Comparison of ENCODE assay signal across 7 cellular contexts in the genomic region with DNA sequence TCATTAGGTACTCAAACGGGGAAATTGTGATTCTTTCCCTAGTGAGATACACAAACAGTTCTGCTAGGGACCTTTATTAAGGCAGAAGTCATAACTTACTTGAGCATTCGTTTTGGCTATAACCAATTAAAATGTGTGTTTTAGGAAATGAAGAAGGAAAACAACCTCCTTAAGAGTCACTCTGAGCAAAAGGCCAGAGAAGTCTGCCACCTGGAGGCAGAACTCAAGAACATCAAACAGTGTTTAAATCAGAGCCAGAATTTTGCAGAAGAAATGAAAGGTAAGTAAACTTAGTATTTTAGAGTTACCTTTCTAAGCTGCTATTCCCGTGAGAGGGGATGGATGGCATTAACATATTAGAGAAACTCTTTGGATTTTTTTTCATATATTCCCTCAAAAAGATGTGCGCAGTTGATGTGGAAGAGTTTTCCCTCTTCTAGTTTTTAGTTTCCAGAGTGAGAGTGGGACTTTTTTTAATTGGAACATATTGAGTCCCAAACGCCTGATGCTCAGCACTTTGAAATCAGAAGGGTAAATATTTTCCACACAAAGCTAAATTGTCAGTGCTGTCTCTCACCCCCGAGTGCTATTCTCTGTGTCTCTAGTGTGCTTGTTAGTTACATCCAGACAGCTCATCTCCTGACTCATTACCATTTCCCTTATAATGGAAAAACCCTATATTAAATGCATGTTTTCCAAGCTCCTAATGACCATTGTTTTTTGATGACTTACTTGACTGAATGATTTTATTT. TPM values are rescaled to one million over a fixed set of nuclear protein-coding genes. Genes with fewer than 3 reads are reported as not detected.
DNase-seq lines count a peak whose midpoint lies in the region; ATAC-seq and TF ChIP-seq lines count a peak whose summit lies in the region.

No MANE protein-coding gene starts in this region.

- H3K27ac Mint-ChIP-seq in Caco-2 (ENCODE audit: unreplicated experiment) = no peak overlapping the region
- peak overlapping the region; percentile 13 to 82 for H3K27ac Mint-ChIP-seq in T-cell

- intact Hi-C loops in Caco-2 (cut with micrococcal nuclease; ENCODE audit: unreplicated experiment) = loop anchor here (1.0 kb wide), 2 partner anchors 10 to 424 kb away; no protein-coding TSS in a partner anchor
- intact Hi-C loops in psoas muscle (cut with DNase I) = loop anchor here in 1 of 2 donors (5.0 kb wide), 1 partner anchor 426 kb away; no protein-coding TSS in a partner anchor

- TF ChIP-seq CTCF in Caco-2 (IDR thresholded peaks at IDR 0.05; ENCODE audit: insufficient read depth in 1 of 2, low read depth in 1 of 2, low read length in 1 of 2, severe bottlenecking in 1 of 2, unreplicated experiment in 1 of 2) (peak; percentile 70 to 76), psoas muscle (IDR thresholded peaks at IDR 0.05) (peak; percentile 66)

- DNase-seq in Caco-2 (peak in 1 of 2 experiments; percentile 38), T-cell (peak in 19 of 34 experiments; percentile 3 to 29 (median 18)), erythroblast (lab: John Stamatoyannopoulos, UW) (peak; percentile 31 to 50), psoas muscle (no peak)

- H3K36me3 ChIP-seq in Caco-2 (ENCODE audit: control insufficient read depth, insufficient read depth, low read length) = peaks cover 7% of the 10 kb centered on the region
- H3K36me3 ChIP-seq in psoas muscle (ENCODE audit: insufficient read depth in 1 of 2, low read depth in 1 of 2) = no peaks in the 10 kb centered on the region

- WGBS in psoas muscle, 3 donors = 77 to 81% (median 77%) methylated on average over 6 of the region's 6 CpGs

- H3K4me1 Mint-ChIP-seq in Caco-2 (ENCODE audit: low read depth, unreplicated experiment) (no peaks in the 10 kb centered on the region), T-cell (peaks cover 7 to 31% (median 27%) of the 10 kb centered on the region in 3 donors)

- peaks cover 63% of the 10 kb centered on the region for H3K36me3 Mint-ChIP-seq in Caco-2 (ENCODE audit: insufficient read depth, unreplicated experiment)
- H3K36me3 Mint-ChIP-seq in T-cell = no peaks in the 10 kb centered on the region

- no TSS peak for BruUV-seq in Caco-2 (replicated peaks; lab: Mats Ljungman, UMichigan)

- H3K27me3 Mint-ChIP-seq in Caco-2 (ENCODE audit: insufficient read depth, unreplicated experiment) = no peaks in the 10 kb centered on the region
- H3K27me3 Mint-ChIP-seq in T-cell = no peaks in the 10 kb centered on the region

- TF ChIP-seq POLR2A in erythroblast (IDR thresholded peaks at IDR 0.05; ENCODE audit: low read length) = no peak

- no peaks in the 10 kb centered on the region for H3K9me3 Mint-ChIP-seq in Caco-2 (ENCODE audit: unreplicated experiment)
- no peaks in the 10 kb centered on the region for H3K9me3 Mint-ChIP-seq in T-cell

- ATAC-seq in GM18498 (IDR thresholded peaks at IDR 0.05; ENCODE audit: unreplicated experiment) (peak; percentile 83), HG03378 (IDR thresholded peaks at IDR 0.05; ENCODE audit: unreplicated experiment) (peak; percentile 69), T-cell (replicated peaks in 1 of 4) (peak in 2 of 4 experiments; percentile 33 to 40), psoas muscle (peak in 1 of 4 donors; percentile 56), GM21786 (IDR thresholded peaks at IDR 0.05; ENCODE audit: unreplicated experiment) (no peak)

- no peak overlapping the region for H3K4me3 ChIP-seq in Caco-2 (ENCODE audit: low read depth, low read length)
- no peak overlapping the region for H3K4me3 ChIP-seq in psoas muscle

- no peaks in the 10 kb centered on the region for H3K9me3 ChIP-seq in Caco-2
- H3K9me3 ChIP-seq in psoas muscle = no peaks in the 10 kb centered on the region

- H3K27me3 ChIP-seq in Caco-2 (replicated peaks; ENCODE audit: control insufficient read depth, insufficient read depth, low read length) (no peaks in the 10 kb centered on the region), psoas muscle (ENCODE audit: insufficient read depth in 3 of 3, low read length in 2 of 3) (no peaks in the 10 kb centered on the region)

- H3K4me3 Mint-ChIP-seq in Caco-2 (ENCODE audit: unreplicated experiment) (no peak overlapping the region), T-cell (peak overlapping the region; percentile 11 to 68 (median 14))

- POLR2A ChIA-PET in Caco-2 (lab: Charles Lee) (no interaction called here), T-cell (lab: Charles Lee) (interaction anchor here in 1 of 2 donors (0.7 kb wide), 1 partner anchor 10 kb away, joined by 5 read pairs; no protein-coding TSS in a partner anchor)

- no peak overlapping the region for H3K27ac ChIP-seq in psoas muscle

- CTCF ChIA-PET in Caco-2 (lab: Charles Lee) (no interaction called here), T-cell (lab: Charles Lee) (interaction anchor here (0.6 to 2.1 kb wide), 18 partner anchors 9 to 540 kb away, joined by 3 to 8 read pairs (median 4); no protein-coding TSS in a partner anchor)

- no peaks in the 10 kb centered on the region for H3K4me1 ChIP-seq in Caco-2
- H3K4me1 ChIP-seq in psoas muscle = peaks cover 2% of the 10 kb centered on the region

RNA-seq across cellular contexts. Expression of a gene that starts 34.9 kb away (rescaled TPM):
- total RNA-seq in Caco-2 (2022) (130 and 145 TPM in 2 replicates), T-cell (1 to 10 TPM; 3.1 to 6.7 (median 4.1) TPM), psoas muscle (1 to 10 TPM in 1 of 4 donors, under 1 TPM in 3; 0.28 to 1.2 (median 0.43) TPM)
- 1 to 10 TPM in 1 of 3 donors, under 1 TPM in 2; 0.04 to 1.2 (median 0.74) TPM for polyA plus RNA-seq in psoas muscle

Comparison
In these comparisons a context has a peak if more than half of its experiments do, and no peak if none do; other contexts are left out.
1. DNase-seq: peak in T-cell (19 of 34) and erythroblast (2 of 2); none in psoas muscle (0 of 2).
2. RNA of a gene that starts 34.9 kb away (total RNA-seq): 130 to 145 TPM in Caco-2; 3.1 to 6.7 TPM in T-cell and 0.28 to 1.2 TPM in psoas muscle; every median in the first group is over 10 times any median in the second.